In the genomic region with DNA sequence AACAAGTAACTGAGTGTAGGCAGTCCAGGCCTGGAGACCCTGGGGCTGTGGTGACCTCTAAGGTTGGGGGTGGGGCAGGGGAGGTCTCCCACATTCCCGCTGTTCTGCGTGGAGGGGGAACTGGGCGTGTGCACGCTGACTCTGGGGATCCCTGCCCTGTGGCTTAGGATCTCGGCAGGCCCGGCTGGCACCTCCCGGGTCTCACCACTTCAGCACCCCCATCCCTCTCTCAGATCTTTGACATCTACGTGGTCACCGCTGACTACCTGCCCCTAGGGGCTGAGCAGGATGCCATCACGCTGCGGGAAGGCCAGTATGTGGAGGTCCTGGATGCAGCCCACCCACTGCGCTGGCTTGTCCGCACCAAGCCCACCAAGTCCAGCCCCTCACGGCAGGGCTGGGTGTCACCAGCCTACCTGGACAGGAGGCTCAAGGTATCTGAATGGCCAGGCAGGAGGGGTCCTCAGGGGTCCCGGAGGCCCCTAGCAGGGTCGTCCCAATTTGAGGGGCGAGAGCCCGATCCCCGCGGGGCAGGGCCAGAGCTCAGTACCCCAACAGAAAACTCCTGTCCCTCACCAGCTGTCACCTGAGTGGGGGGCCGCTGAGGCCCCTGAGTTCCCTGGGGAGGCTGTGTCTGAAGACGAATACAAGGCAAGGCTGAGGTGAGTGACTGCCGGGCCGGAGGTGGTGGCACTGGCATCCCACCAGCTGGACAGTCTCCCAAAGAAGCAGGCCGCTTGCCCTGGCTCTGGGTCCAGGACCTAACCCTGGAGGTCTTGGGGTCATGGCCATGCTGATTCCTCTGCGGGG, we compare ENCODE assay signal across 18 cellular contexts.
DNase-seq lines count a peak whose midpoint lies in the region; ATAC-seq and TF ChIP-seq lines count a peak whose summit lies in the region.
"Had no signal": no experiment of that assay in that cellular context is flagged by ENCODE, and none has a peak within 500 bp of the region (broad histone marks: within the 10 kb centered on the region; RNA-seq: fewer than 3 reads in every experiment).

No MANE protein-coding gene starts in this region.

- no peak overlapping the region for H3K9ac ChIP-seq in endodermal cell (ENCODE audit: extremely low read depth, low read length, poor library complexity, severe bottlenecking)

- in situ Hi-C loops in transverse colon (cut with MboI; ENCODE audit: low pct_ligation_motif_present in 1 of 4, low pct_unique_long_range_greater_than_20kb in 1 of 4, low sequenced_read_pairs in 3 of 4), result no loop called here

- H3K9me3 ChIP-seq in endodermal cell (ENCODE audit: control insufficient read depth, low read length) (no peaks in the 10 kb centered on the region), mucosa of descending colon (no peaks in the 10 kb centered on the region), transverse colon (no peaks in the 10 kb centered on the region), OCI-LY7 (ENCODE audit: low read length) (no peaks in the 10 kb centered on the region)
- H3K9me3 ChIP-seq: HAP-1, upper lobe of left lung had no signal

- H3K27ac ChIP-seq in endodermal cell (ENCODE audit: low read depth, low read length) (no peak overlapping the region), transverse colon (no peak overlapping the region), OCI-LY7 (ENCODE audit: low read depth, low read length, poor library complexity, severe bottlenecking) (no peak overlapping the region)
- H3K27ac ChIP-seq: upper lobe of left lung had no signal

- H3K27ac Mint-ChIP-seq in activated T-cell treated with anti-CD3 and anti-CD28 coated beads, Interleukin-2, amount 50 U/mL, for 72 hours, result no peak overlapping the region
- H3K27ac Mint-ChIP-seq in endodermal cell, result no peak overlapping the region
- H3K27ac Mint-ChIP-seq in activated CD8-positive, alpha-beta T cell treated with anti-CD3 and anti-CD28 coated beads for 36 hours, result no peak overlapping the region
- H3K27ac Mint-ChIP-seq: activated CD4-positive, alpha-beta memory T cell treated with anti-CD3 and anti-CD28 coated beads, Interleukin-2, amount 10 ng/mL, durations not matched to agents 7 days and 5 days; activated T-helper 1 cell treated with anti-CD3 and anti-CD28 coated beads, Interleukin-12 subunit alpha, Interleukin-12 subunit beta, Interleukin-2, Interleukin-4 antibody, amounts not matched to agents 30 ng/mL and 10 ng/mL and 1 ng/mL, durations not matched to agents 14 hours and 24 hours and 36 hours had no signal

- no peaks in the 10 kb centered on the region for H4K20me1 ChIP-seq in OCI-LY7 (ENCODE audit: insufficient read depth, low read length)

- no peaks in the 10 kb centered on the region for H3K4me1 ChIP-seq in endodermal cell (ENCODE audit: control insufficient read depth, insufficient read depth, low read length)
- H3K4me1 ChIP-seq in mucosa of descending colon (ENCODE audit: low read depth), result no peaks in the 10 kb centered on the region
- H3K4me1 ChIP-seq in transverse colon, result no peaks in the 10 kb centered on the region
- no peaks in the 10 kb centered on the region for H3K4me1 ChIP-seq in OCI-LY7 (ENCODE audit: insufficient read depth, low read length, poor library complexity, severe bottlenecking)
- H3K4me1 ChIP-seq: HAP-1, upper lobe of left lung had no signal

- H3K4me3 ChIP-seq in endodermal cell (ENCODE audit: low read length) (no peak overlapping the region), mucosa of descending colon (no peak overlapping the region), transverse colon (no peak overlapping the region), OCI-LY7 (ENCODE audit: low read depth, low read length, poor library complexity, severe bottlenecking) (no peak overlapping the region)
- H3K4me3 ChIP-seq: HAP-1, upper lobe of left lung had no signal

- 86 to 96% methylated on average over 9 to 26 of the region's 26 CpGs for WGBS in endodermal cell (ENCODE audit: insufficient coverage in 1 of 2, insufficient read length in 1 of 2), 2 experiments
- WGBS in transverse colon (ENCODE audit: low coverage in 1 of 2), 2 donors, result 91% methylated on average over 26 of the region's 26 CpGs; no CpG with 5 or more reads in 1 of the 2 donors

- no peaks in the 10 kb centered on the region for H3K9me3 Mint-ChIP-seq in activated T-cell treated with anti-CD3 and anti-CD28 coated beads, Interleukin-2, amount 50 U/mL, for 72 hours
- no peaks in the 10 kb centered on the region for H3K9me3 Mint-ChIP-seq in endodermal cell
- no peaks in the 10 kb centered on the region for H3K9me3 Mint-ChIP-seq in activated CD8-positive, alpha-beta T cell treated with anti-CD3 and anti-CD28 coated beads for 36 hours
- H3K9me3 Mint-ChIP-seq: activated CD4-positive, alpha-beta memory T cell treated with anti-CD3 and anti-CD28 coated beads, Interleukin-2, amount 10 ng/mL, durations not matched to agents 7 days and 5 days; activated T-helper 1 cell treated with anti-CD3 and anti-CD28 coated beads, Interleukin-12 subunit alpha, Interleukin-12 subunit beta, Interleukin-2, Interleukin-4 antibody, amounts not matched to agents 30 ng/mL and 10 ng/mL and 1 ng/mL, durations not matched to agents 14 hours and 24 hours and 36 hours had no signal

- no peaks in the 10 kb centered on the region for H3K36me3 Mint-ChIP-seq in activated T-cell treated with anti-CD3 and anti-CD28 coated beads, Interleukin-2, amount 50 U/mL, for 72 hours (ENCODE audit: insufficient read depth in 2 of 2)
- H3K36me3 Mint-ChIP-seq in endodermal cell (ENCODE audit: low read depth), result peaks cover 42% of the 10 kb centered on the region
- no peaks in the 10 kb centered on the region for H3K36me3 Mint-ChIP-seq in activated CD8-positive, alpha-beta T cell treated with anti-CD3 and anti-CD28 coated beads for 36 hours (ENCODE audit: low read depth)

- H2AFZ ChIP-seq in OCI-LY7 (ENCODE audit: low read length), result no peak overlapping the region

- H3K27me3 Mint-ChIP-seq in activated T-cell treated with anti-CD3 and anti-CD28 coated beads, Interleukin-2, amount 50 U/mL, for 72 hours (ENCODE audit: low read depth), result no peaks in the 10 kb centered on the region
- H3K27me3 Mint-ChIP-seq in endodermal cell (ENCODE audit: insufficient read depth), result no peaks in the 10 kb centered on the region
- no peaks in the 10 kb centered on the region for H3K27me3 Mint-ChIP-seq in activated CD8-positive, alpha-beta T cell treated with anti-CD3 and anti-CD28 coated beads for 36 hours
- H3K27me3 Mint-ChIP-seq: activated CD4-positive, alpha-beta memory T cell treated with anti-CD3 and anti-CD28 coated beads, Interleukin-2, amount 10 ng/mL, durations not matched to agents 7 days and 5 days had no signal

- H3K79me2 ChIP-seq in OCI-LY7 (ENCODE audit: insufficient read depth, low read depth, low read length), result no peaks in the 10 kb centered on the region

- POLR2A ChIA-PET in OCI-LY7 (lab: Charles Lee), result interaction anchor here (0.6 kb wide), 1 partner anchor 69 kb away, joined by 3 read pairs; a partner anchor contains a TSS
- POLR2A ChIA-PET in activated CD8-positive, alpha-beta T cell treated with anti-CD3 and anti-CD28 coated beads for 36 hours (lab: Charles Lee), result no interaction called here

- TF ChIP-seq CTCF in endodermal cell (conservative IDR thresholded peaks at IDR 0.05) (no peak), mucosa of descending colon (IDR thresholded peaks at IDR 0.05) (no peak), transverse colon (IDR thresholded peaks at IDR 0.05) (no peak), OCI-LY7 (conservative IDR thresholded peaks at IDR 0.05; ENCODE audit: low read length) (no peak)
- no peak for TF ChIP-seq CTCF in activated CD8-positive, alpha-beta T cell treated with anti-CD3 and anti-CD28 coated beads for 36 hours (IDR thresholded peaks at IDR 0.05)

- H3K4me2 ChIP-seq in OCI-LY7 (ENCODE audit: low read length), result no peak overlapping the region

- H3K27me3 ChIP-seq in endodermal cell (ENCODE audit: control insufficient read depth, insufficient read depth, low read length, poor library complexity, severe bottlenecking) (no peaks in the 10 kb centered on the region), transverse colon (no peaks in the 10 kb centered on the region)
- H3K27me3 ChIP-seq: upper lobe of left lung had no signal

- no peak for TF ChIP-seq EP300 in transverse colon (IDR thresholded peaks at IDR 0.05; ENCODE audit: low read depth)

- H3K9me2 ChIP-seq in OCI-LY7 (ENCODE audit: insufficient read depth, low read length), result no peaks in the 10 kb centered on the region

- intact Hi-C loops in mucosa of descending colon (cut with DNase I, micrococcal nuclease), result no loop called here
- intact Hi-C loops in transverse colon (cut with DNase I; ENCODE audit: low total_unique reads), result no loop called here
- intact Hi-C loops in OCI-LY7 (cut with micrococcal nuclease; ENCODE audit: unreplicated experiment), result no loop called here
- intact Hi-C loops in activated CD8-positive, alpha-beta T cell treated with anti-CD3 and anti-CD28 coated beads for 36 hours (cut with micrococcal nuclease), result no loop called here

- DNase-seq in activated T-cell treated with anti-CD3 and anti-CD28 coated beads, Interleukin-2, amount 50 U/mL, for 1 hour, result peak; percentile 12
- no peak for DNase-seq in activated T-cell treated with anti-CD3 and anti-CD28 coated beads, Interleukin-2, amount 50 U/mL, for 72 hours
- DNase-seq in endodermal cell (peak; percentile 30), mucosa of descending colon (peak in 2 of 3 donors; percentile 15 to 33), transverse colon (peak; percentile 3), OCI-LY7 (ENCODE audit: low spot score) (no peak), NOMO-1 treated with DMSO at 0.1 percent for 48 hours (lab: John Stamatoyannopoulos, UW; ENCODE audit: unreplicated experiment) (no peak)
- no peak for DNase-seq in activated CD8-positive, alpha-beta T cell treated with anti-CD3 and anti-CD28 coated beads for 36 hours
- DNase-seq: activated CD4-positive, alpha-beta memory T cell treated with anti-CD3 and anti-CD28 coated beads, Interleukin-2, amount 10 ng/mL, durations not matched to agents 7 days and 5 days; dermis blood vessel endothelial cell; NCI-H1417 treated with DMSO at 0.1 percent for 48 hours; NCI-H526 treated with DMSO at 0.1 percent for 48 hours; nucleus accumbens; SHP77 treated with DMSO at 0.1 percent for 48 hours; stimulated activated naive CD8-positive, alpha-beta T cell treated with anti-CD3 and anti-CD28 coated beads, Interleukin-15, Interleukin-2, amounts not matched to agents 100 U/mL and 50 U/mL, for 24 hours had no signal

- no TSS peak for BruUV-seq in OCI-LY7 (replicated peaks; lab: Mats Ljungman, UMichigan)

- no peak for TF ChIP-seq POLR2A in transverse colon (IDR thresholded peaks at IDR 0.05)

- H3K36me3 ChIP-seq in endodermal cell (ENCODE audit: control insufficient read depth, insufficient read depth, low read length), result peaks cover 8% of the 10 kb centered on the region
- no peaks in the 10 kb centered on the region for H3K36me3 ChIP-seq in mucosa of descending colon (ENCODE audit: low read depth)
- H3K36me3 ChIP-seq in transverse colon, result no peaks in the 10 kb centered on the region
- no peaks in the 10 kb centered on the region for H3K36me3 ChIP-seq in OCI-LY7 (ENCODE audit: insufficient read depth, low read length)
- H3K36me3 ChIP-seq: HAP-1 had no signal

- H3K4me3 Mint-ChIP-seq in activated T-cell treated with anti-CD3 and anti-CD28 coated beads, Interleukin-2, amount 50 U/mL, for 72 hours, result no peak overlapping the region
- no peak overlapping the region for H3K4me3 Mint-ChIP-seq in endodermal cell
- no peak overlapping the region for H3K4me3 Mint-ChIP-seq in activated CD8-positive, alpha-beta T cell treated with anti-CD3 and anti-CD28 coated beads for 36 hours
- H3K4me3 Mint-ChIP-seq: activated CD4-positive, alpha-beta memory T cell treated with anti-CD3 and anti-CD28 coated beads, Interleukin-2, amount 10 ng/mL, durations not matched to agents 7 days and 5 days; activated T-helper 1 cell treated with anti-CD3 and anti-CD28 coated beads, Interleukin-12 subunit alpha, Interleukin-12 subunit beta, Interleukin-2, Interleukin-4 antibody, amounts not matched to agents 30 ng/mL and 10 ng/mL and 1 ng/mL, durations not matched to agents 14 hours and 24 hours and 36 hours had no signal

- no peak for ATAC-seq in activated T-cell treated with anti-CD3 and anti-CD28 coated beads, Interleukin-2, amount 50 U/mL, for 72 hours (replicated peaks in 1 of 2)
- no peak for ATAC-seq in mucosa of descending colon
- ATAC-seq in activated CD8-positive, alpha-beta T cell treated with anti-CD3 and anti-CD28 coated beads for 36 hours, result no peak
- ATAC-seq: stimulated activated naive CD8-positive, alpha-beta T cell treated with anti-CD3 and anti-CD28 coated beads, Interleukin-15, Interleukin-2, amounts not matched to agents 100 U/mL and 50 U/mL, for 24 hours had no signal

- no peaks in the 10 kb centered on the region for H3K4me1 Mint-ChIP-seq in activated T-cell treated with anti-CD3 and anti-CD28 coated beads, Interleukin-2, amount 50 U/mL, for 72 hours (ENCODE audit: low read depth)
- no peaks in the 10 kb centered on the region for H3K4me1 Mint-ChIP-seq in endodermal cell
- H3K4me1 Mint-ChIP-seq in activated CD8-positive, alpha-beta T cell treated with anti-CD3 and anti-CD28 coated beads for 36 hours (ENCODE audit: low read depth), result no peaks in the 10 kb centered on the region
- H3K4me1 Mint-ChIP-seq: activated CD4-positive, alpha-beta memory T cell treated with anti-CD3 and anti-CD28 coated beads, Interleukin-2, amount 10 ng/mL, durations not matched to agents 7 days and 5 days had no signal

- CTCF ChIA-PET in OCI-LY7 (lab: Charles Lee; ENCODE audit: unreplicated experiment), result no interaction called here
- CTCF ChIA-PET in activated CD8-positive, alpha-beta T cell treated with anti-CD3 and anti-CD28 coated beads for 36 hours (lab: Charles Lee), result no interaction called here

Comparison
In these comparisons a context has a peak if more than half of its experiments do, and no peak if none do; other contexts are left out.
1. DNase-seq: peak in activated T-cell treated with anti-CD3 and anti-CD28 coated beads, Interleukin-2, amount 50 U/mL, for 1 hour (single experiment), endodermal cell (single experiment), mucosa of descending colon (2 of 3) and transverse colon (single experiment); none in activated T-cell treated with anti-CD3 and anti-CD28 coated beads, Interleukin-2, amount 50 U/mL, for 72 hours (0 of 2), OCI-LY7 (single experiment), activated CD8-positive, alpha-beta T cell treated with anti-CD3 and anti-CD28 coated beads for 36 hours (single experiment) and NOMO-1 treated with DMSO at 0.1 percent for 48 hours (single experiment).